ENCODE assay signal across 12 cellular contexts in the genomic region with DNA sequence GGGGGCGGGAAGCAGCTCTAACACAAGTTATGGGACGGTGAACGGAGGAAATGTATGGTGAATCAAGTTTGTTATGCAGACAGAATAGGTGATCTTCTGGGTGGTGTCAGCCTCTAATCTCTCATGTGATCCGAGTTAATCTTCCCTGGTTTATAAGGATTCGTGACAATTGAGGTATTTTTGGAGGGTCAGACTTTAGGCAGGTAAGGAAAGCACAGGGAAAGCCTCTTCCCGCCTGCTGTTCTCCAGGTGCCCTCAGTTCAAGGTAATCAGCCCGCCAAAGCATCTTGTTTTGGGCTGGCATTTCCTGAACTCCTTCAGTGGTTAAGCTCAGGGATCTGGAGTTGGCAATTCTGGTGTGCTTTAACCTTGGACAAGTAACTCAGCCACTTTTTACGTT. TPM values are rescaled to one million over a fixed set of nuclear protein-coding genes. Genes with fewer than 3 reads are reported as not detected.
DNase-seq lines count a peak whose midpoint lies in the region; ATAC-seq, FAIRE-seq and TF ChIP-seq lines count a peak whose summit lies in the region.
"Had no signal": no experiment of that assay in that cellular context is flagged by ENCODE, and none has a peak within 500 bp of the region (broad histone marks: within the 10 kb centered on the region; RNA-seq: fewer than 3 reads in every experiment).

No MANE protein-coding gene starts in this region.

- H3K27ac ChIP-seq in SK-N-SH (ENCODE audit: low read depth in 2 of 2, low read length in 1 of 2) (peak overlapping the region in 1 of 2 experiments; percentile 84; a peak in 1 of 4 replicates), keratinocyte (ENCODE audit: control insufficient read depth, insufficient read depth, low read length) (no peak overlapping the region), suprapubic skin (no peak overlapping the region), small intestine (ENCODE audit: low read depth in 1 of 2, low read length in 1 of 2) (no peak overlapping the region)

- POLR2A ChIA-PET in SK-N-SH (lab: Yijun Ruan, JAX): no interaction called here

- no peaks in the 10 kb centered on the region for H3K9me3 ChIP-seq in SK-N-SH
- no peaks in the 10 kb centered on the region for H3K9me3 ChIP-seq in adipocyte (ENCODE audit: control insufficient read depth, low read length)
- no peaks in the 10 kb centered on the region for H3K9me3 ChIP-seq in keratinocyte (ENCODE audit: control insufficient read depth, low read depth, low read length)
- H3K9me3 ChIP-seq in suprapubic skin: no peaks in the 10 kb centered on the region
- no peaks in the 10 kb centered on the region for H3K9me3 ChIP-seq in small intestine (ENCODE audit: control insufficient read depth, low read depth)
- H3K9me3 ChIP-seq: transverse colon had no signal

- TF ChIP-seq POLR2A in suprapubic skin (IDR thresholded peaks at IDR 0.05): no peak

- dilution Hi-C loops in keratinocyte (cut with MboI; ENCODE audit: extremely low pct_ligation_motif_present, low sequenced_read_pairs): no loop called here

- H2AFZ ChIP-seq in SK-N-SH (ENCODE audit: low read depth) (0 out of 2 replicates have a peak overlapping the region, but pooled peaks have one; percentile 76), keratinocyte (ENCODE audit: control insufficient read depth, low read length) (no peak overlapping the region)

- peaks cover 14 to 18% of the 10 kb centered on the region in 2 experiments; a peak in 2 of 4 replicates for H3K4me1 ChIP-seq in SK-N-SH (ENCODE audit: control insufficient read depth in 1 of 2, insufficient read depth in 2 of 2, low read depth in 1 of 2, low read length in 1 of 2)
- H3K4me1 ChIP-seq in adipocyte (ENCODE audit: control insufficient read depth, insufficient read depth, low read length): peaks cover 17% of the 10 kb centered on the region
- H3K4me1 ChIP-seq in keratinocyte (ENCODE audit: control insufficient read depth, extremely low read depth, insufficient read depth, low read length): peaks cover 13% of the 10 kb centered on the region
- H3K4me1 ChIP-seq in suprapubic skin: peaks cover 23% of the 10 kb centered on the region
- H3K4me1 ChIP-seq in small intestine (ENCODE audit: control insufficient read depth in 2 of 2, insufficient read depth in 1 of 2, low read depth in 1 of 2, low read length in 1 of 2): peaks cover 0 to 4% of the 10 kb centered on the region in 2 donors

- H3K79me2 ChIP-seq in SK-N-SH (ENCODE audit: insufficient read depth) (peaks cover 66% of the 10 kb centered on the region), keratinocyte (ENCODE audit: control insufficient read depth, insufficient read depth, low read length) (peaks cover 65% of the 10 kb centered on the region)

- peak overlapping the region; percentile 87 for H3K4me2 ChIP-seq in SK-N-SH
- H3K4me2 ChIP-seq in keratinocyte (ENCODE audit: control insufficient read depth, extremely low read depth, insufficient read depth, low read depth, low read length): peak overlapping the region; percentile 75

- 44% methylated on average over 7 of the region's 8 CpGs for WGBS in SK-N-SH (ENCODE audit: low lambda C conversion rate)
- WGBS in suprapubic skin: 61% methylated on average over 8 of the region's 8 CpGs
- 49 to 59% (median 53%) methylated on average over 8 of the region's 8 CpGs for WGBS in small intestine, 3 donors

- no peak for TF ChIP-seq RAD21 in SK-N-SH (IDR thresholded peaks at IDR 0.05; ENCODE audit: low read length)

- H3K27me3 ChIP-seq in SK-N-SH (ENCODE audit: insufficient read depth) (no peaks in the 10 kb centered on the region), adipocyte (replicated peaks; ENCODE audit: control insufficient read depth, insufficient read depth, low read length) (no peaks in the 10 kb centered on the region), keratinocyte (ENCODE audit: control insufficient read depth, extremely low read depth, insufficient read depth, low read length) (no peaks in the 10 kb centered on the region), suprapubic skin (no peaks in the 10 kb centered on the region), small intestine (ENCODE audit: control insufficient read depth in 2 of 2, insufficient read depth in 2 of 2, low read length in 2 of 2) (no peaks in the 10 kb centered on the region)
- H3K27me3 ChIP-seq: transverse colon had no signal

- no peak for TF ChIP-seq CTCF in SK-N-SH (IDR thresholded peaks at IDR 0.05)
- no peak for TF ChIP-seq CTCF in keratinocyte (optimal IDR thresholded peaks at IDR 0.05 in 1 of 3, IDR thresholded peaks at IDR 0.05 in 1 of 3, conservative IDR thresholded peaks at IDR 0.05 in 1 of 3; ENCODE audit: extremely low read depth in 1 of 3, insufficient read depth in 2 of 3, low read length in 3 of 3)
- no peak for TF ChIP-seq CTCF in suprapubic skin (IDR thresholded peaks at IDR 0.05)

- H3K4me3 ChIP-seq in SK-N-SH (ENCODE audit: low read depth in 2 of 2, low read length in 1 of 2) (peak overlapping the region; percentile 84 to 98), adipocyte (ENCODE audit: low read length) (peak overlapping the region; percentile 92), keratinocyte (ENCODE audit: control insufficient read depth in 2 of 3, extremely low read depth in 1 of 3, insufficient read depth in 2 of 3, low read depth in 1 of 3, low read length in 3 of 3) (peak overlapping the region; percentile 70 to 92 (median 90)), suprapubic skin (peak overlapping the region; percentile 83), small intestine (ENCODE audit: low read depth in 1 of 2, low read length in 2 of 2) (peak overlapping the region in 1 of 2 donors; percentile 93)

- DNase-seq in SK-N-SH (no peak), adipocyte (ENCODE audit: low read depth) (peak; percentile 2), keratinocyte (ENCODE audit: low read depth, low spot score) (no peak), suprapubic skin (ENCODE audit: low spot score in 2 of 2) (no peak), small intestine (no peak), EL (no peak)
- DNase-seq: transverse colon had no signal

- ATAC-seq in SK-N-SH treated with all-trans-retinoic acid at 6 μM for 48 hours (no peak), HG03280 (IDR thresholded peaks at IDR 0.05; ENCODE audit: unreplicated experiment) (no peak)
- ATAC-seq: activated T-cell treated with anti-CD3 and anti-CD28 coated beads, Interleukin-2, amount 50 U/mL, for 72 hours had no signal

- H3K36me3 ChIP-seq in SK-N-SH (replicated peaks in 1 of 2; ENCODE audit: control insufficient read depth in 1 of 2, insufficient read depth in 2 of 2, low read length in 1 of 2) (peaks cover 37 to 43% of the 10 kb centered on the region in 2 experiments), adipocyte (ENCODE audit: control insufficient read depth, insufficient read depth, low read length, severe bottlenecking) (peaks cover 37% of the 10 kb centered on the region), keratinocyte (ENCODE audit: control insufficient read depth in 2 of 2, extremely low read depth in 1 of 2, insufficient read depth in 2 of 2, low read length in 2 of 2) (peaks cover 13 to 22% of the 10 kb centered on the region in 2 experiments), suprapubic skin (peaks cover 37% of the 10 kb centered on the region), small intestine (ENCODE audit: control insufficient read depth in 2 of 2, insufficient read depth in 2 of 2, low read length in 2 of 2) (peaks cover 8 to 14% of the 10 kb centered on the region in 2 donors)

- H3F3A ChIP-seq in SK-N-SH (replicated peaks; ENCODE audit: insufficient read depth): peaks cover 8% of the 10 kb centered on the region

- no peaks in the 10 kb centered on the region for H3K9me2 ChIP-seq in SK-N-SH

- TF ChIP-seq EP300 in SK-N-SH (IDR thresholded peaks at IDR 0.05; ENCODE audit: borderline replicate concordance in 1 of 2, low read depth in 1 of 2, low read length in 1 of 2) (no peak), suprapubic skin (IDR thresholded peaks at IDR 0.05) (no peak)

- no peaks in the 10 kb centered on the region for H3K9me1 ChIP-seq in keratinocyte (ENCODE audit: control insufficient read depth, extremely low read depth, insufficient read depth, low read length)

- H3K9ac ChIP-seq in SK-N-SH (peak overlapping the region; percentile 86), adipocyte (ENCODE audit: low read length) (peak overlapping the region; percentile 90), keratinocyte (ENCODE audit: control insufficient read depth, extremely low read depth, insufficient read depth, low read length) (peak overlapping the region; percentile 91)

- CTCF ChIA-PET in SK-N-SH (lab: Yijun Ruan, JAX): interaction anchor here (0.7 to 1.2 kb wide), 2 partner anchors 10 to 27 kb away, joined by 3 to 4 read pairs; no protein-coding TSS in a partner anchor

- H4K20me1 ChIP-seq in SK-N-SH (ENCODE audit: insufficient read depth) (no peaks in the 10 kb centered on the region), keratinocyte (ENCODE audit: control insufficient read depth, extremely low read depth, insufficient read depth, low read length) (no peaks in the 10 kb centered on the region)

- FAIRE-seq in keratinocyte (lab: Jason Lieb, UNC) (no peak), small intestine (lab: Jason Lieb, UNC) (no peak)
- FAIRE-seq: A204.1 had no signal

RNA-seq across cellular contexts. Expression of gene CSTF1, which starts 1.2 kb away (rescaled TPM):
- polyA plus RNA-seq in SK-N-SH (2012; rRNA removed) (23.4 and 31.2 TPM in 2 replicates), keratinocyte (40.3 to 43.3 TPM (median 41.8 TPM) in 3 replicates), small intestine (10 to 100 TPM in 1 of 3 donors, 1 to 10 TPM in 2; 9.2 to 13.1 (median 9.5) TPM)
- polyA plus RNA-seq in SK-N-SH (2012; cell fraction: cytosol; rRNA removed): 23.7 and 25.3 TPM in 2 replicates
- polyA plus RNA-seq in SK-N-SH (2012; cell fraction: nucleus; rRNA removed): 27.4 and 32.0 TPM in 2 replicates
- polyA plus RNA-seq in keratinocyte (2011; ENCODE audit: low read depth): 8.7 TPM
- polyA plus RNA-seq in keratinocyte (2011; cell fraction: cytosol; rRNA removed): 25.7 and 42.5 TPM in 2 replicates
- 46.9 and 50.4 TPM in 2 replicates for polyA plus RNA-seq in keratinocyte (2011; cell fraction: nucleus; rRNA removed)
- polyA plus RNA-seq in keratinocyte (2012; ENCODE audit: low replicate concordance): 15.7 and 34.4 TPM in 2 replicates
- 54.4 to 78.1 TPM (median 73.0 TPM) in 3 replicates for polyA minus RNA-seq in keratinocyte
- 29.2 TPM for polyA minus RNA-seq in keratinocyte (2011; cell fraction: cytosol; rRNA and poly(A)+ RNA removed)
- 21.7 and 44.8 TPM in 2 replicates for polyA minus RNA-seq in keratinocyte (2011; cell fraction: nucleus; rRNA and poly(A)+ RNA removed)
- total RNA-seq in suprapubic skin: 10 to 100 TPM; 28.6 to 38.3 (median 31.2) TPM

RNA-seq across cellular contexts. Expression of gene AURKA, which starts 1.6 kb away (rescaled TPM):
- polyA plus RNA-seq in SK-N-SH (2012; rRNA removed): 24.6 and 27.6 TPM in 2 replicates
- polyA plus RNA-seq in SK-N-SH (2012; cell fraction: cytosol; rRNA removed): 27.6 and 29.6 TPM in 2 replicates
- polyA plus RNA-seq in SK-N-SH (2012; cell fraction: nucleus; rRNA removed): 11.1 and 15.1 TPM in 2 replicates
- polyA plus RNA-seq in keratinocyte: 10.9 to 36.1 TPM (median 31.4 TPM) in 3 replicates
- polyA plus RNA-seq in keratinocyte (2011; ENCODE audit: low read depth): 1.3 TPM
- 11.1 and 17.5 TPM in 2 replicates for polyA plus RNA-seq in keratinocyte (2011; cell fraction: cytosol; rRNA removed)
- 12.9 and 13.5 TPM in 2 replicates for polyA plus RNA-seq in keratinocyte (2011; cell fraction: nucleus; rRNA removed)
- polyA plus RNA-seq in keratinocyte (2012; ENCODE audit: low replicate concordance): 1.1 and 22.6 TPM in 2 replicates
- polyA minus RNA-seq in keratinocyte: 5.3 to 23.4 TPM (median 10.5 TPM) in 3 replicates
- polyA minus RNA-seq in keratinocyte (2011; cell fraction: cytosol; rRNA and poly(A)+ RNA removed): 9.0 TPM
- polyA minus RNA-seq in keratinocyte (2011; cell fraction: nucleus; rRNA and poly(A)+ RNA removed): 5.2 and 6.9 TPM in 2 replicates
- 1 to 10 TPM; 2.1 to 5.7 (median 2.5) TPM for total RNA-seq in suprapubic skin
- 10 to 100 TPM in 2 of 3 donors, 1 to 10 TPM in 1; 4.3 to 26.6 (median 12.7) TPM for polyA plus RNA-seq in small intestine

RNA-seq across cellular contexts. Expression of gene CASS4, which starts 18.4 kb away (rescaled TPM):
- polyA plus RNA-seq in SK-N-SH (2012; rRNA removed) (0.02 TPM in 1 of 2 replicates, not detected in the other), keratinocyte (0.01 to 0.10 TPM in 2 of 3 replicates, not detected in the other), small intestine (1 to 10 TPM in 1 of 3 donors, under 1 TPM in 1, not detected in 1; 0.70 to 1.1 TPM)
- polyA plus RNA-seq in SK-N-SH (2012; cell fraction: cytosol; rRNA removed): 0.03 TPM in 1 of 2 replicates, not detected in the other
- polyA plus RNA-seq in SK-N-SH (2012; cell fraction: nucleus; rRNA removed): 0.02 and 0.06 TPM in 2 replicates
- 0.45 TPM for polyA plus RNA-seq in keratinocyte (2011; ENCODE audit: low read depth)
- 0.02 TPM in 1 of 2 replicates, not detected in the other for polyA plus RNA-seq in keratinocyte (2011; cell fraction: cytosol; rRNA removed)
- 0.17 and 0.19 TPM in 2 replicates for polyA plus RNA-seq in keratinocyte (2011; cell fraction: nucleus; rRNA removed)
- 0.45 TPM in 1 of 2 replicates, not detected in the other for polyA plus RNA-seq in keratinocyte (2012; ENCODE audit: low replicate concordance)
- 0.13 to 0.26 TPM in 2 of 3 replicates, not detected in the other for polyA minus RNA-seq in keratinocyte
- not detected for polyA minus RNA-seq in keratinocyte (2011; cell fraction: cytosol; rRNA and poly(A)+ RNA removed)
- not detected in 2 replicates for polyA minus RNA-seq in keratinocyte (2011; cell fraction: nucleus; rRNA and poly(A)+ RNA removed)
- total RNA-seq in suprapubic skin: 1 to 10 TPM in 1 of 4 donors, under 1 TPM in 3; 0.42 to 1.9 (median 0.66) TPM
- total RNA-seq: SK-MEL-5 had no signal

RNA-seq across cellular contexts. Expression of gene FAM210B, which starts 34.9 kb away (rescaled TPM):
- polyA plus RNA-seq in SK-N-SH (2012; rRNA removed): 34.6 and 44.1 TPM in 2 replicates
- 53.8 and 56.9 TPM in 2 replicates for polyA plus RNA-seq in SK-N-SH (2012; cell fraction: cytosol; rRNA removed)
- polyA plus RNA-seq in SK-N-SH (2012; cell fraction: nucleus; rRNA removed): 13.4 and 20.1 TPM in 2 replicates
- polyA plus RNA-seq in keratinocyte: 29.7 to 34.5 TPM (median 33.6 TPM) in 3 replicates
- 12.4 TPM for polyA plus RNA-seq in keratinocyte (2011; ENCODE audit: low read depth)
- 31.4 and 46.1 TPM in 2 replicates for polyA plus RNA-seq in keratinocyte (2011; cell fraction: cytosol; rRNA removed)
- 11.9 and 12.0 TPM in 2 replicates for polyA plus RNA-seq in keratinocyte (2011; cell fraction: nucleus; rRNA removed)
- polyA plus RNA-seq in keratinocyte (2012; ENCODE audit: low replicate concordance): 20.2 and 25.9 TPM in 2 replicates
- polyA minus RNA-seq in keratinocyte: 5.4 to 19.4 TPM (median 17.7 TPM) in 3 replicates
- polyA minus RNA-seq in keratinocyte (2011; cell fraction: cytosol; rRNA and poly(A)+ RNA removed): 24.7 TPM
- polyA minus RNA-seq in keratinocyte (2011; cell fraction: nucleus; rRNA and poly(A)+ RNA removed): 6.3 and 6.4 TPM in 2 replicates
- 10 to 100 TPM; 44.0 to 75.3 (median 58.4) TPM for total RNA-seq in suprapubic skin
- 10 to 100 TPM; 18.1 to 21.9 (median 21.4) TPM for polyA plus RNA-seq in small intestine
